27 cellular contexts compared by ENCODE assay signal in the genomic region with DNA sequence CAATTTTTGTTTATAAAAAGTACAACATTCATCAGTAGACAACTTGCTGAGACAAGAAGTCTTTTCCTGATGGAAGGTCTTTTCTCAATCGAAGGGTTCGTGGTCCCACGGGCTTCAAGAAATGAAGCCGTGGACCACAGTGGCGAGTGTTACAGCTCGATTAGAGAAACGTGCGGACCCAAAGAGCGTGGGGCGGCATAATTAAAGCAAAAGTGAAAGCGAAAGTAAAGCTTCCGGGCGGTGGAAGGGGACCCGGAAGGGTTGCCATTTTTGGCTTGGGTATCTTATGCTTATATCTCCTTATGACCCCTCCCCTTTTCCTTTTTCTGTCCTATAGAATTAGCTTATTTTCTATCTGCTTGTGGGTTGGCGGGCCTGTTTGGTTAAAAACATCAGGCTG.
DNase-seq lines count a peak whose midpoint lies in the region; ATAC-seq and TF ChIP-seq lines count a peak whose summit lies in the region.
"Had no signal": no experiment of that assay in that cellular context is flagged by ENCODE, and none has a peak within 500 bp of the region (broad histone marks: within the 10 kb centered on the region; RNA-seq: fewer than 3 reads in every experiment).

No MANE protein-coding gene starts in this region.

- no peak overlapping the region for H3K27ac Mint-ChIP-seq in activated CD4-positive, alpha-beta T cell treated with anti-CD3 and anti-CD28 coated beads for 36 hours
- peak overlapping the region; percentile 66 for H3K27ac Mint-ChIP-seq in activated naive CD8-positive, alpha-beta T cell treated with anti-CD3 and anti-CD28 coated beads for 36 hours
- H3K27ac Mint-ChIP-seq: nephron had no signal

- no peak for DNase-seq in activated CD4-positive, alpha-beta T cell treated with anti-CD3 and anti-CD28 coated beads for 36 hours
- DNase-seq in activated CD4-positive, alpha-beta T cell treated with anti-CD3 and anti-CD28 coated beads for 48 hours: no peak
- DNase-seq in DMS53 (lab: John Stamatoyannopoulos, UW) (peak; percentile 81), NCI-H526 treated with DMSO at 0.1 percent for 48 hours (lab: John Stamatoyannopoulos, UW) (peak; percentile 10), GM19240 (ENCODE audit: insufficient read length, low spot score) (no peak)
- peak; percentile 2 for DNase-seq in activated naive CD8-positive, alpha-beta T cell treated with anti-CD3 and anti-CD28 coated beads for 36 hours
- no peak for DNase-seq in stimulated activated naive CD4-positive, alpha-beta T cell (lab: John Stamatoyannopoulos, UW)
- DNase-seq: activated T-cell treated with anti-CD3 and anti-CD28 coated beads, Interleukin-2, amount 50 U/mL, for 1 hour; adrenal gland; BE2C; brain microvascular endothelial cell; GOT3; hippocampal formation; Kasumi-1; left ventricle myocardium inferior; NCI-H1417 treated with DMSO at 0.1 percent for 48 hours; NCI-H2171 treated with DMSO at 0.1 percent for 48 hours; NCI-H774; pancreas; right cardiac atrium; SHP77; substantia nigra; T-cell had no signal

- POLR2A ChIA-PET in activated CD4-positive, alpha-beta T cell treated with anti-CD3 and anti-CD28 coated beads for 36 hours (lab: Charles Lee): no interaction called here

- peaks cover 19% of the 10 kb centered on the region for H3K4me1 Mint-ChIP-seq in activated CD4-positive, alpha-beta T cell treated with anti-CD3 and anti-CD28 coated beads for 36 hours
- H3K4me1 Mint-ChIP-seq in activated naive CD8-positive, alpha-beta T cell treated with anti-CD3 and anti-CD28 coated beads for 36 hours: peaks cover 8% of the 10 kb centered on the region
- H3K4me1 Mint-ChIP-seq: nephron had no signal

- H3K4me3 Mint-ChIP-seq in activated CD4-positive, alpha-beta T cell treated with anti-CD3 and anti-CD28 coated beads for 36 hours: no peak overlapping the region
- no peak overlapping the region for H3K4me3 Mint-ChIP-seq in activated naive CD8-positive, alpha-beta T cell treated with anti-CD3 and anti-CD28 coated beads for 36 hours
- H3K4me3 Mint-ChIP-seq: nephron, T-cell had no signal

- intact Hi-C loops in activated CD4-positive, alpha-beta T cell treated with anti-CD3 and anti-CD28 coated beads for 36 hours (cut with DNase I, micrococcal nuclease): no loop called here

- H3K4me3 ChIP-seq in gastroesophageal sphincter: no peak overlapping the region
- H3K4me3 ChIP-seq: A549, adrenal gland, esophagus muscularis mucosa, left ventricle myocardium inferior, pancreas had no signal

- H3K27ac ChIP-seq in gastroesophageal sphincter: no peak overlapping the region
- H3K27ac ChIP-seq: A549, adrenal gland, brain microvascular endothelial cell, esophagus muscularis mucosa, left ventricle myocardium inferior, pancreas had no signal

- CTCF ChIA-PET in activated CD4-positive, alpha-beta T cell treated with anti-CD3 and anti-CD28 coated beads for 36 hours (lab: Charles Lee): no interaction called here

- no peaks in the 10 kb centered on the region for H3K4me1 ChIP-seq in gastroesophageal sphincter
- H3K4me1 ChIP-seq: A549, adrenal gland, BE2C, esophagus muscularis mucosa, left ventricle myocardium inferior, pancreas had no signal

- no peaks in the 10 kb centered on the region for H3K9me3 ChIP-seq in gastroesophageal sphincter
- H3K9me3 ChIP-seq: A549, adrenal gland, BE2C, esophagus muscularis mucosa, pancreas had no signal

- H3K36me3 ChIP-seq in gastroesophageal sphincter: no peaks in the 10 kb centered on the region
- H3K36me3 ChIP-seq: adrenal gland, BE2C, brain microvascular endothelial cell, esophagus muscularis mucosa, left ventricle myocardium inferior, pancreas had no signal

- WGBS in gastroesophageal sphincter (ENCODE audit: low coverage in 1 of 2), 2 donors: 82 to 84% methylated on average over 15 of the region's 15 CpGs

- peak; percentile 21 for ATAC-seq in activated CD4-positive, alpha-beta T cell treated with anti-CD3 and anti-CD28 coated beads for 36 hours
- ATAC-seq in gastroesophageal sphincter: no peak
- ATAC-seq: A549, pancreas, right cardiac atrium had no signal

- H3K9me3 Mint-ChIP-seq in activated CD4-positive, alpha-beta T cell treated with anti-CD3 and anti-CD28 coated beads for 36 hours (ENCODE audit: low read depth): peaks cover 19% of the 10 kb centered on the region
- peaks cover 14% of the 10 kb centered on the region for H3K9me3 Mint-ChIP-seq in activated naive CD8-positive, alpha-beta T cell treated with anti-CD3 and anti-CD28 coated beads for 36 hours
- H3K9me3 Mint-ChIP-seq: nephron had no signal

- no peak for TF ChIP-seq POLR2A in gastroesophageal sphincter (IDR thresholded peaks at IDR 0.05)

- no peaks in the 10 kb centered on the region for H3K36me3 Mint-ChIP-seq in activated CD4-positive, alpha-beta T cell treated with anti-CD3 and anti-CD28 coated beads for 36 hours (ENCODE audit: low read depth)
- H3K36me3 Mint-ChIP-seq in activated naive CD8-positive, alpha-beta T cell treated with anti-CD3 and anti-CD28 coated beads for 36 hours: no peaks in the 10 kb centered on the region
- H3K36me3 Mint-ChIP-seq: T-cell had no signal

- no peaks in the 10 kb centered on the region for H3K27me3 ChIP-seq in gastroesophageal sphincter
- H3K27me3 ChIP-seq: adrenal gland, BE2C, brain microvascular endothelial cell, esophagus muscularis mucosa, pancreas had no signal

- no peak for TF ChIP-seq EP300 in gastroesophageal sphincter (IDR thresholded peaks at IDR 0.05)

- H3K27me3 Mint-ChIP-seq in activated CD4-positive, alpha-beta T cell treated with anti-CD3 and anti-CD28 coated beads for 36 hours: peaks cover 5% of the 10 kb centered on the region
- no peaks in the 10 kb centered on the region for H3K27me3 Mint-ChIP-seq in activated naive CD8-positive, alpha-beta T cell treated with anti-CD3 and anti-CD28 coated beads for 36 hours
- H3K27me3 Mint-ChIP-seq: T-cell had no signal

- TF ChIP-seq CTCF in gastroesophageal sphincter (IDR thresholded peaks at IDR 0.05): no peak

Comparison
In these comparisons a context has a peak if more than half of its experiments do, and no peak if none do; other contexts are left out.
1. DNase-seq: peak in DMS53 (single experiment), NCI-H526 treated with DMSO at 0.1 percent for 48 hours (single experiment) and activated naive CD8-positive, alpha-beta T cell treated with anti-CD3 and anti-CD28 coated beads for 36 hours (single experiment); none in activated CD4-positive, alpha-beta T cell treated with anti-CD3 and anti-CD28 coated beads for 36 hours (single experiment), activated CD4-positive, alpha-beta T cell treated with anti-CD3 and anti-CD28 coated beads for 48 hours (single experiment), stimulated activated naive CD4-positive, alpha-beta T cell (0 of 6) and GM19240 (single experiment).